Comparison of ENCODE assay signal across 29 cellular contexts in genomic region chr11:65844231-65844872, GRCh38. TPM values are rescaled to one million over a fixed set of nuclear protein-coding genes. Genes with fewer than 3 reads are reported as not detected.
A peak's percentile ranks its signal among the peaks of the same experiment; 100 is the strongest.
DNase-seq lines count a peak whose midpoint lies in the region; ATAC-seq and TF ChIP-seq lines count a peak whose summit lies in the region.
"Had no signal": no experiment of that assay in that cellular context is flagged by ENCODE, and none has a peak within 500 bp of the region (broad histone marks: within the 10 kb centered on the region; RNA-seq: fewer than 3 reads in every experiment).

No MANE protein-coding gene starts in this region.

- peak overlapping the region; percentile 17 for H3K27ac Mint-ChIP-seq in progenitor cell of endocrine pancreas
- no peak overlapping the region for H3K27ac Mint-ChIP-seq in activated T-helper 1 cell treated with anti-CD3 and anti-CD28 coated beads, Interleukin-12 subunit alpha, Interleukin-12 subunit beta, Interleukin-2, Interleukin-4 antibody, amounts not matched to agents 30 ng/mL and 10 ng/mL and 1 ng/mL, durations not matched to agents 14 hours and 24 hours and 36 hours
- H3K27ac Mint-ChIP-seq: CD4-positive, CD25-positive, alpha-beta regulatory T cell; H9; HFFc6; IgD-negative memory B cell had no signal

- H3K9me3 Mint-ChIP-seq in progenitor cell of endocrine pancreas (ENCODE audit: low read depth): no peaks in the 10 kb centered on the region
- H3K9me3 Mint-ChIP-seq in activated T-helper 1 cell treated with anti-CD3 and anti-CD28 coated beads, Interleukin-12 subunit alpha, Interleukin-12 subunit beta, Interleukin-2, Interleukin-4 antibody, amounts not matched to agents 30 ng/mL and 10 ng/mL and 1 ng/mL, durations not matched to agents 14 hours and 24 hours and 36 hours: no peaks in the 10 kb centered on the region
- H3K9me3 Mint-ChIP-seq: CD4-positive, CD25-positive, alpha-beta regulatory T cell; H9; HFFc6; IgD-negative memory B cell had no signal

- H3K27me3 Mint-ChIP-seq in progenitor cell of endocrine pancreas: no peaks in the 10 kb centered on the region
- peaks cover 1% of the 10 kb centered on the region for H3K27me3 Mint-ChIP-seq in activated T-helper 1 cell treated with anti-CD3 and anti-CD28 coated beads, Interleukin-12 subunit alpha, Interleukin-12 subunit beta, Interleukin-2, Interleukin-4 antibody, amounts not matched to agents 30 ng/mL and 10 ng/mL and 1 ng/mL, durations not matched to agents 14 hours and 24 hours and 36 hours (ENCODE audit: insufficient read depth)
- H3K27me3 Mint-ChIP-seq: CD4-positive, CD25-positive, alpha-beta regulatory T cell; IgD-negative memory B cell had no signal

- H3K4me1 Mint-ChIP-seq in progenitor cell of endocrine pancreas (ENCODE audit: low read depth): peaks cover 4% of the 10 kb centered on the region
- no peaks in the 10 kb centered on the region for H3K4me1 Mint-ChIP-seq in activated T-helper 1 cell treated with anti-CD3 and anti-CD28 coated beads, Interleukin-12 subunit alpha, Interleukin-12 subunit beta, Interleukin-2, Interleukin-4 antibody, amounts not matched to agents 30 ng/mL and 10 ng/mL and 1 ng/mL, durations not matched to agents 14 hours and 24 hours and 36 hours (ENCODE audit: low read depth)
- H3K4me1 Mint-ChIP-seq: CD4-positive, CD25-positive, alpha-beta regulatory T cell; IgD-negative memory B cell had no signal

- no peaks in the 10 kb centered on the region for H3K36me3 ChIP-seq in Peyer's patch
- H3K36me3 ChIP-seq: SJCRH30 had no signal

- H3K4me3 ChIP-seq in Peyer's patch: no peak overlapping the region
- H3K4me3 ChIP-seq: GM23248, SJCRH30 had no signal

- intact Hi-C loops in left colon (cut with DNase I, micrococcal nuclease): no loop called here
- intact Hi-C loops in activated T-helper 1 cell treated with anti-CD3 and anti-CD28 coated beads, Interleukin-12 subunit alpha, Interleukin-12 subunit beta, Interleukin-2, Interleukin-4 antibody, amounts not matched to agents 30 ng/mL and 10 ng/mL and 1 ng/mL, durations not matched to agents 14 hours and 24 hours and 36 hours (cut with micrococcal nuclease): no loop called here

- peak; percentile 74 for ATAC-seq in left colon
- no peak for ATAC-seq in HG03571 (IDR thresholded peaks at IDR 0.05; ENCODE audit: unreplicated experiment)
- ATAC-seq: PC-3, Right ventricle myocardium inferior, SK-N-SH treated with all-trans-retinoic acid at 6 μM for 48 hours had no signal

- peaks cover 0 to 14% (median 0%) of the 10 kb centered on the region in 4 donors for H3K4me1 ChIP-seq in Peyer's patch
- H3K4me1 ChIP-seq: SJCRH30 had no signal

- no peaks in the 10 kb centered on the region for H3K36me3 Mint-ChIP-seq in progenitor cell of endocrine pancreas (ENCODE audit: insufficient read depth)
- no peaks in the 10 kb centered on the region for H3K36me3 Mint-ChIP-seq in activated T-helper 1 cell treated with anti-CD3 and anti-CD28 coated beads, Interleukin-12 subunit alpha, Interleukin-12 subunit beta, Interleukin-2, Interleukin-4 antibody, amounts not matched to agents 30 ng/mL and 10 ng/mL and 1 ng/mL, durations not matched to agents 14 hours and 24 hours and 36 hours (ENCODE audit: low read depth)
- H3K36me3 Mint-ChIP-seq: CD4-positive, CD25-positive, alpha-beta regulatory T cell; IgD-negative memory B cell had no signal

- no peaks in the 10 kb centered on the region for H3K27me3 ChIP-seq in Peyer's patch
- H3K27me3 ChIP-seq: SJCRH30 had no signal

- DNase-seq in Peyer's patch: peak in 2 of 3 donors; percentile 51 to 57
- peak in 1 of 2 donors; percentile 56 for DNase-seq in left colon
- no peak for DNase-seq in progenitor cell of endocrine pancreas (ENCODE audit: low spot score, unreplicated experiment)
- DNase-seq in DMS153 (lab: John Stamatoyannopoulos, UW): no peak
- DNase-seq in activated T-helper 1 cell treated with anti-CD3 and anti-CD28 coated beads, Interleukin-12 subunit alpha, Interleukin-12 subunit beta, Interleukin-2, Interleukin-4 antibody, amounts not matched to agents 30 ng/mL and 10 ng/mL and 1 ng/mL, durations not matched to agents 14 hours and 24 hours and 36 hours (ENCODE audit: low spot score): no peak
- no peak for DNase-seq in GM19240 (ENCODE audit: insufficient read length, low spot score)
- DNase-seq: CD4-positive, CD25-positive, alpha-beta regulatory T cell; DMS53; GM23248; H9; HFFc6; NCI-H1105 treated with DMSO at 0.1 percent for 48 hours; NCI-H1694; NCI-H2029 treated with DMSO at 0.1 percent for 48 hours; NCI-H446 treated with DMSO at 0.1 percent for 48 hours; NCI-H526; NCI-H82; NK-92 treated with Interleukin-12 subunit alpha and Interleukin-12 subunit beta, amount 100 ng/mL, for 24 hours; PC-3; SJCRH30 had no signal

- H3K27ac ChIP-seq in 22Rv1: peak overlapping the region; percentile 71
- H3K27ac ChIP-seq in Peyer's patch: peak overlapping the region in 2 of 4 donors; percentile 71 to 78
- H3K27ac ChIP-seq: GM23248, SJCRH30 had no signal

- TF ChIP-seq POLR2A in Peyer's patch (IDR thresholded peaks at IDR 0.05): no peak

- TF ChIP-seq CTCF in 22Rv1 (IDR thresholded peaks at IDR 0.05): no peak
- no peak for TF ChIP-seq CTCF in Peyer's patch (IDR thresholded peaks at IDR 0.05)
- TF ChIP-seq CTCF in progenitor cell of endocrine pancreas (IDR thresholded peaks at IDR 0.05; ENCODE audit: unreplicated experiment): no peak

- H3K9me3 ChIP-seq in Peyer's patch: no peaks in the 10 kb centered on the region
- H3K9me3 ChIP-seq: SJCRH30 had no signal

- no peak overlapping the region for H3K4me3 Mint-ChIP-seq in progenitor cell of endocrine pancreas (ENCODE audit: low read depth)
- H3K4me3 Mint-ChIP-seq in activated T-helper 1 cell treated with anti-CD3 and anti-CD28 coated beads, Interleukin-12 subunit alpha, Interleukin-12 subunit beta, Interleukin-2, Interleukin-4 antibody, amounts not matched to agents 30 ng/mL and 10 ng/mL and 1 ng/mL, durations not matched to agents 14 hours and 24 hours and 36 hours: no peak overlapping the region
- H3K4me3 Mint-ChIP-seq: CD4-positive, CD25-positive, alpha-beta regulatory T cell; H9; HFFc6; IgD-negative memory B cell had no signal

RNA-seq across cellular contexts. Expression of gene SNX32, which starts 10.6 kb away (rescaled TPM):
- total RNA-seq in Peyer's patch (1 to 10 TPM in 3 of 4 donors, not detected in 1; 1.7 to 6.7 (median 6.4) TPM), left colon (1 to 10 TPM; 1.6 to 3.8 TPM), progenitor cell of endocrine pancreas (3.6 and 4.6 TPM in 2 replicates)
- total RNA-seq in activated T-helper 1 cell treated with anti-CD3 and anti-CD28 coated beads, Interleukin-12 subunit alpha, Interleukin-12 subunit beta, Interleukin-2, Interleukin-4 antibody, amounts not matched to agents 30 ng/mL and 10 ng/mL and 1 ng/mL, durations not matched to agents 14 hours and 24 hours and 36 hours: 1.6 and 1.9 TPM in 2 replicates
- total RNA-seq: A172, Daoy, G401, GM23248, HFFc6, PC-3, Right ventricle myocardium inferior, RPMI7951 had no signal

RNA-seq across cellular contexts. Expression of gene CFL1, which starts 13.6 kb away (rescaled TPM):
- 1,000 to 10,000 TPM in 3 of 4 donors, 100 to 1,000 TPM in 1; 961 to 2,313 (median 1,456) TPM for total RNA-seq in Peyer's patch
- 1,000 to 10,000 TPM; 1,740 to 2,016 TPM for total RNA-seq in left colon
- 864 and 890 TPM in 2 replicates for total RNA-seq in progenitor cell of endocrine pancreas
- 1,020 and 1,061 TPM in 2 replicates for total RNA-seq in activated T-helper 1 cell treated with anti-CD3 and anti-CD28 coated beads, Interleukin-12 subunit alpha, Interleukin-12 subunit beta, Interleukin-2, Interleukin-4 antibody, amounts not matched to agents 30 ng/mL and 10 ng/mL and 1 ng/mL, durations not matched to agents 14 hours and 24 hours and 36 hours

RNA-seq across cellular contexts. Expression of gene MUS81, which starts 15.9 kb away (rescaled TPM):
- total RNA-seq in Peyer's patch (100 to 1,000 TPM in 1 of 4 donors, 10 to 100 TPM in 3; 68.3 to 101 (median 78.9) TPM), left colon (10 to 100 TPM; 55.7 to 63.4 TPM), progenitor cell of endocrine pancreas (55.5 and 60.5 TPM in 2 replicates)
- total RNA-seq in activated T-helper 1 cell treated with anti-CD3 and anti-CD28 coated beads, Interleukin-12 subunit alpha, Interleukin-12 subunit beta, Interleukin-2, Interleukin-4 antibody, amounts not matched to agents 30 ng/mL and 10 ng/mL and 1 ng/mL, durations not matched to agents 14 hours and 24 hours and 36 hours: 77.7 and 79.6 TPM in 2 replicates

RNA-seq across cellular contexts. Expression of gene EFEMP2, which starts 28.2 kb away (rescaled TPM):
- total RNA-seq in Peyer's patch (10 to 100 TPM in 3 of 4 donors, 1 to 10 TPM in 1; 4.4 to 75.1 (median 12.1) TPM), left colon (10 to 100 TPM in 1 of 2 donors, 1 to 10 TPM in 1; 4.5 to 21.4 TPM), progenitor cell of endocrine pancreas (84.9 and 90.5 TPM in 2 replicates)
- 6.5 and 7.9 TPM in 2 replicates for total RNA-seq in activated T-helper 1 cell treated with anti-CD3 and anti-CD28 coated beads, Interleukin-12 subunit alpha, Interleukin-12 subunit beta, Interleukin-2, Interleukin-4 antibody, amounts not matched to agents 30 ng/mL and 10 ng/mL and 1 ng/mL, durations not matched to agents 14 hours and 24 hours and 36 hours

RNA-seq across cellular contexts. Expression of gene CTSW, which starts 35.3 kb away (rescaled TPM):
- total RNA-seq in Peyer's patch: 1 to 10 TPM in 2 of 4 donors, not detected in 2; 1.3 to 1.9 TPM
- total RNA-seq in left colon: 1 to 10 TPM; 1.5 to 2.4 TPM
- total RNA-seq in progenitor cell of endocrine pancreas: not detected in 2 replicates
- 5.7 and 7.4 TPM in 2 replicates for total RNA-seq in activated T-helper 1 cell treated with anti-CD3 and anti-CD28 coated beads, Interleukin-12 subunit alpha, Interleukin-12 subunit beta, Interleukin-2, Interleukin-4 antibody, amounts not matched to agents 30 ng/mL and 10 ng/mL and 1 ng/mL, durations not matched to agents 14 hours and 24 hours and 36 hours
- total RNA-seq: G401, H9, SJCRH30 had no signal

Comparison
In these comparisons a context has a peak if more than half of its experiments do, and no peak if none do; other contexts are left out.
1. DNase-seq: peak in Peyer's patch (2 of 3); none in progenitor cell of endocrine pancreas (single experiment), DMS153 (single experiment), activated T-helper 1 cell treated with anti-CD3 and anti-CD28 coated beads, Interleukin-12 subunit alpha, Interleukin-12 subunit beta, Interleukin-2, Interleukin-4 antibody, amounts not matched to agents 30 ng/mL and 10 ng/mL and 1 ng/mL, durations not matched to agents 14 hours and 24 hours and 36 hours (single experiment) and GM19240 (single experiment).